Comparison of ENCODE assay signal across 25 cellular contexts in genomic region chr16:22838681-22839080, GRCh38. TPM values are rescaled to one million over a fixed set of nuclear protein-coding genes. Genes with fewer than 3 reads are reported as not detected.
DNase-seq lines count a peak whose midpoint lies in the region; ATAC-seq and TF ChIP-seq lines count a peak whose summit lies in the region.
"Had no signal": no experiment of that assay in that cellular context is flagged by ENCODE, and none has a peak within 500 bp of the region (broad histone marks: within the 10 kb centered on the region; RNA-seq: fewer than 3 reads in every experiment).

No MANE protein-coding gene starts in this region.

- H2BK120ac ChIP-seq in IMR-90 (ENCODE audit: low read depth, low read length) (no peak overlapping the region), neuronal stem cell (ENCODE audit: low read depth, low read length) (no peak overlapping the region)

- no peaks in the 10 kb centered on the region for H3K27me3 ChIP-seq in IMR-90 (ENCODE audit: control insufficient read depth, insufficient read depth, low read length)
- H3K27me3 ChIP-seq in esophagus muscularis mucosa, result peaks cover 0 to 16% (median 0%) of the 10 kb centered on the region in 4 donors
- no peaks in the 10 kb centered on the region for H3K27me3 ChIP-seq in neural progenitor cell
- no peaks in the 10 kb centered on the region for H3K27me3 ChIP-seq in neuronal stem cell (ENCODE audit: control insufficient read depth in 3 of 3, insufficient read depth in 3 of 3, low read depth in 1 of 3, low read length in 3 of 3)
- H3K27me3 ChIP-seq: BE2C; BLaER1 treated with 17β-estradiol and CSF1 and Interleukin-3, amounts not matched to agents 10 nM and 100 nM had no signal

- CTCF ChIA-PET in IMR-90 (lab: Yijun Ruan, JAX), result no interaction called here

- TF ChIP-seq POLR2A in IMR-90 (IDR thresholded peaks at IDR 0.05; ENCODE audit: low read depth, low read length) (no peak), esophagus muscularis mucosa (IDR thresholded peaks at IDR 0.05; ENCODE audit: low read depth) (no peak)

- no peak overlapping the region for H3K4me2 ChIP-seq in IMR-90 (ENCODE audit: low read depth, low read length)
- no peak overlapping the region for H3K4me2 ChIP-seq in neural progenitor cell
- H3K4me2 ChIP-seq in neuronal stem cell (ENCODE audit: insufficient read depth, low read length, poor library complexity, severe bottlenecking), result no peak overlapping the region
- H3K4me2 ChIP-seq: A549; BLaER1 treated with 17β-estradiol and CSF1 and Interleukin-3, amounts not matched to agents 10 nM and 100 nM; GM23338 had no signal

- no peaks in the 10 kb centered on the region for H3K9me3 Mint-ChIP-seq in neural progenitor cell
- no peaks in the 10 kb centered on the region for H3K9me3 Mint-ChIP-seq in stimulated activated effector memory CD8-positive, alpha-beta T cell treated with anti-CD3 and anti-CD28 coated beads, Interleukin-12 subunit alpha, Interleukin-12 subunit beta, amount 100 ng/mL, for 72 hours
- H3K9me3 Mint-ChIP-seq: CD14-positive monocyte, GM23338 had no signal

- intact Hi-C loops in IMR-90 (cut with micrococcal nuclease) (no loop called here), esophagus muscularis mucosa (cut with DNase I) (no loop called here)

- H2BK12ac ChIP-seq in neuronal stem cell (ENCODE audit: low read length), result no peak overlapping the region

- TF ChIP-seq EP300 in esophagus muscularis mucosa (IDR thresholded peaks at IDR 0.05), result no peak

- H2BK20ac ChIP-seq in IMR-90 (ENCODE audit: low read depth, low read length), result no peak overlapping the region

- H3K9ac ChIP-seq in IMR-90 (ENCODE audit: low read depth, low read length), result no peak overlapping the region
- no peak overlapping the region for H3K9ac ChIP-seq in neural progenitor cell
- H3K9ac ChIP-seq in neuronal stem cell (ENCODE audit: low read depth, low read length, poor library complexity), result no peak overlapping the region
- H3K9ac ChIP-seq: BLaER1 treated with 17β-estradiol and CSF1 and Interleukin-3, amounts not matched to agents 10 nM and 100 nM had no signal

- H2AK5ac ChIP-seq in IMR-90 (ENCODE audit: low read depth, low read length) (no peak overlapping the region), neuronal stem cell (ENCODE audit: low read depth, low read length) (no peak overlapping the region)

- H3K36me3 Mint-ChIP-seq in neural progenitor cell, result no peaks in the 10 kb centered on the region
- H3K36me3 Mint-ChIP-seq in stimulated activated effector memory CD8-positive, alpha-beta T cell treated with anti-CD3 and anti-CD28 coated beads, Interleukin-12 subunit alpha, Interleukin-12 subunit beta, amount 100 ng/mL, for 72 hours, result no peaks in the 10 kb centered on the region
- H3K36me3 Mint-ChIP-seq: CD14-positive monocyte; CD4-positive, alpha-beta memory T cell had no signal

- WGBS in IMR-90 (ENCODE audit: extremely low coverage in 2 of 2, insufficient read length in 1 of 2), 2 experiments, result 30% methylated on average over 2 of the region's 3 CpGs; no CpG with 5 or more reads in 1 of the 2 experiments
- 48% methylated on average over 3 of the region's 3 CpGs for WGBS in esophagus muscularis mucosa
- no CpG with 5 or more reads among the region's 3 CpGs for WGBS in neuronal stem cell (ENCODE audit: extremely low coverage in 2 of 2, insufficient read length in 2 of 2, insufficient replicate concordance in 1 of 2), 2 donors

- no peak overlapping the region for H4K5ac ChIP-seq in IMR-90 (ENCODE audit: low read depth, low read length)

- H3K9me1 ChIP-seq in IMR-90 (ENCODE audit: insufficient read depth, low read length), result no peaks in the 10 kb centered on the region

- H4K8ac ChIP-seq in IMR-90 (ENCODE audit: low read depth in 2 of 2, low read length in 2 of 2) (no peak overlapping the region), neuronal stem cell (ENCODE audit: low read depth, low read length) (no peak overlapping the region)

- no peak overlapping the region for H3K23ac ChIP-seq in IMR-90 (ENCODE audit: low read depth, low read length)
- H3K23ac ChIP-seq in neuronal stem cell (ENCODE audit: low read depth, low read length, poor library complexity), result no peak overlapping the region

- H3K27ac ChIP-seq in IMR-90 (ENCODE audit: insufficient read depth, low read length) (no peak overlapping the region), esophagus muscularis mucosa (replicated peaks in 1 of 4) (no peak overlapping the region), neural progenitor cell (no peak overlapping the region), neuronal stem cell (replicated peaks; ENCODE audit: low read length) (no peak overlapping the region)
- H3K27ac ChIP-seq: A549; BLaER1 treated with 17β-estradiol and CSF1 and Interleukin-3, amounts not matched to agents 10 nM and 100 nM had no signal

- TF ChIP-seq CTCF in IMR-90 (conservative IDR thresholded peaks at IDR 0.05; ENCODE audit: low read depth, low read length), result no peak
- no peak for TF ChIP-seq CTCF in esophagus muscularis mucosa (IDR thresholded peaks at IDR 0.05)
- no peak for TF ChIP-seq CTCF in neural progenitor cell (IDR thresholded peaks at IDR 0.05)

- TF ChIP-seq RAD21 in IMR-90 (IDR thresholded peaks at IDR 0.05; ENCODE audit: low read length), result no peak

- H2BK5ac ChIP-seq in IMR-90 (ENCODE audit: low read depth, low read length, poor library complexity, severe bottlenecking) (no peak overlapping the region), neuronal stem cell (ENCODE audit: low read length) (no peak overlapping the region)

- no peak overlapping the region for H3K56ac ChIP-seq in IMR-90 (ENCODE audit: extremely low read depth, insufficient read depth, low read length)

- H3K4ac ChIP-seq in IMR-90 (ENCODE audit: low read depth, low read length) (no peak overlapping the region), neuronal stem cell (ENCODE audit: low read length) (no peak overlapping the region)

- H3K27ac Mint-ChIP-seq in neural progenitor cell, result peak overlapping the region; percentile 26
- H3K27ac Mint-ChIP-seq in stimulated activated effector memory CD8-positive, alpha-beta T cell treated with anti-CD3 and anti-CD28 coated beads, Interleukin-12 subunit alpha, Interleukin-12 subunit beta, amount 100 ng/mL, for 72 hours, result no peak overlapping the region
- H3K27ac Mint-ChIP-seq: CD14-positive monocyte; CD4-positive, alpha-beta memory T cell; GM23338 had no signal

- H3K4me1 ChIP-seq in IMR-90 (ENCODE audit: control insufficient read depth, insufficient read depth, low read length) (no peaks in the 10 kb centered on the region), esophagus muscularis mucosa (no peaks in the 10 kb centered on the region), neural progenitor cell (peaks cover 8% of the 10 kb centered on the region), neuronal stem cell (ENCODE audit: control insufficient read depth in 2 of 2, insufficient read depth in 1 of 2, low read depth in 1 of 2, low read length in 2 of 2) (peaks cover 0 to 2% of the 10 kb centered on the region in 2 donors)
- H3K4me1 ChIP-seq: A549 had no signal

- dilution Hi-C loops in IMR-90 (cut with HindIII; ENCODE audit: low sequenced_read_pairs, unreplicated experiment), result no loop called here

- peaks cover 2% of the 10 kb centered on the region for H3K27me3 Mint-ChIP-seq in neural progenitor cell (ENCODE audit: insufficient read depth, low read depth)

- no peak overlapping the region for H3K4me3 Mint-ChIP-seq in neural progenitor cell
- no peak overlapping the region for H3K4me3 Mint-ChIP-seq in stimulated activated effector memory CD8-positive, alpha-beta T cell treated with anti-CD3 and anti-CD28 coated beads, Interleukin-12 subunit alpha, Interleukin-12 subunit beta, amount 100 ng/mL, for 72 hours
- H3K4me3 Mint-ChIP-seq: CD14-positive monocyte; CD4-positive, alpha-beta memory T cell; GM23338 had no signal

- no peak overlapping the region for H2AFZ ChIP-seq in IMR-90 (replicated peaks; ENCODE audit: low read length, poor library complexity)
- peak overlapping the region; percentile 31 for H2AFZ ChIP-seq in neural progenitor cell (replicated peaks)
- no peak overlapping the region for H2AFZ ChIP-seq in neuronal stem cell (ENCODE audit: low read length)
- H2AFZ ChIP-seq: GM23338 had no signal

- POLR2A ChIA-PET in IMR-90 (lab: Charles Lee; ENCODE audit: unreplicated experiment), result no interaction called here

- H2AK9ac ChIP-seq in IMR-90 (replicated peaks; ENCODE audit: low read depth, low read length, poor library complexity), result peak overlapping the region; percentile 29

- peaks cover 3% of the 10 kb centered on the region for H3K4me1 Mint-ChIP-seq in neural progenitor cell
- no peaks in the 10 kb centered on the region for H3K4me1 Mint-ChIP-seq in stimulated activated effector memory CD8-positive, alpha-beta T cell treated with anti-CD3 and anti-CD28 coated beads, Interleukin-12 subunit alpha, Interleukin-12 subunit beta, amount 100 ng/mL, for 72 hours
- H3K4me1 Mint-ChIP-seq: CD14-positive monocyte; CD4-positive, alpha-beta memory T cell had no signal

- H3K4me3 ChIP-seq in IMR-90 (ENCODE audit: insufficient read depth, low read depth, low read length) (no peak overlapping the region), esophagus muscularis mucosa (no peak overlapping the region), neural progenitor cell (no peak overlapping the region), neuronal stem cell (ENCODE audit: low read length in 2 of 2) (no peak overlapping the region)
- H3K4me3 ChIP-seq: A549; BLaER1 treated with 17β-estradiol and CSF1 and Interleukin-3, amounts not matched to agents 10 nM and 100 nM; GM23338 had no signal

- H3K79me1 ChIP-seq in IMR-90 (ENCODE audit: low read depth in 1 of 2, low read length in 2 of 2) (no peaks in the 10 kb centered on the region), neuronal stem cell (ENCODE audit: low read depth, low read length) (no peaks in the 10 kb centered on the region)

- no TSS peak for BruUV-seq in IMR-90 (replicated peaks; lab: Mats Ljungman, UMichigan)

- no peak for ATAC-seq in IMR-90 (ENCODE audit: low read depth)
- ATAC-seq in stimulated activated effector memory CD8-positive, alpha-beta T cell treated with anti-CD3 and anti-CD28 coated beads, Interleukin-12 subunit alpha, Interleukin-12 subunit beta, amount 100 ng/mL, for 72 hours, result peak; percentile 34
- no peak for ATAC-seq in HG03159 (IDR thresholded peaks at IDR 0.05; ENCODE audit: unreplicated experiment)
- ATAC-seq: A549, GM23338 had no signal

- H2BK15ac ChIP-seq in IMR-90 (ENCODE audit: low read depth, low read length) (no peak overlapping the region), neuronal stem cell (ENCODE audit: low read length) (no peak overlapping the region)

- H3K14ac ChIP-seq in IMR-90 (replicated peaks; ENCODE audit: low read depth, low read length) (no peak overlapping the region), neuronal stem cell (ENCODE audit: low read length) (no peak overlapping the region)

- H3K18ac ChIP-seq in IMR-90 (ENCODE audit: low read depth, low read length) (no peak overlapping the region), neuronal stem cell (ENCODE audit: low read length) (no peak overlapping the region)

- H3F3A ChIP-seq in neural progenitor cell (ENCODE audit: low read depth), result no peaks in the 10 kb centered on the region

- H3K36me3 ChIP-seq in IMR-90 (ENCODE audit: control insufficient read depth, insufficient read depth, low read length) (no peaks in the 10 kb centered on the region), esophagus muscularis mucosa (no peaks in the 10 kb centered on the region), neural progenitor cell (no peaks in the 10 kb centered on the region), neuronal stem cell (replicated peaks in 1 of 2; ENCODE audit: control insufficient read depth in 2 of 2, insufficient read depth in 2 of 2, low read length in 2 of 2) (no peaks in the 10 kb centered on the region)
- H3K36me3 ChIP-seq: BE2C; BLaER1 treated with 17β-estradiol and CSF1 and Interleukin-3, amounts not matched to agents 10 nM and 100 nM had no signal

- in situ Hi-C loops in IMR-90 (cut with MboI; ENCODE audit: low sequenced_read_pairs), result no loop called here

- no peak overlapping the region for H4K91ac ChIP-seq in IMR-90 (ENCODE audit: insufficient read depth, low read depth, low read length)
- H4K91ac ChIP-seq in neuronal stem cell (ENCODE audit: low read depth, low read length, poor library complexity), result no peak overlapping the region

- H4K20me1 ChIP-seq in IMR-90 (ENCODE audit: insufficient read depth, low read length) (no peaks in the 10 kb centered on the region), neural progenitor cell (ENCODE audit: low read depth) (no peaks in the 10 kb centered on the region)
- H4K20me1 ChIP-seq: BLaER1 treated with 17β-estradiol and CSF1 and Interleukin-3, amounts not matched to agents 10 nM and 100 nM had no signal

- DNase-seq in IMR-90 (no peak), esophagus muscularis mucosa (ENCODE audit: extremely low spot score) (peak; percentile 78), neural progenitor cell (ENCODE audit: low spot score) (no peak), neuronal stem cell (ENCODE audit: low spot score) (no peak), HT-29 (ENCODE audit: low spot score) (no peak)
- DNase-seq in stimulated activated effector memory CD8-positive, alpha-beta T cell treated with anti-CD3 and anti-CD28 coated beads, Interleukin-12 subunit alpha, Interleukin-12 subunit beta, amount 100 ng/mL, for 72 hours (ENCODE audit: low spot score in 2 of 2), result no peak
- DNase-seq in NK-92 treated with Interleukin-12 subunit alpha and Interleukin-12 subunit beta, amount 100 ng/mL, for 24 hours (lab: John Stamatoyannopoulos, UW), result no peak
- DNase-seq: 8988T; ACHN; AML-193; BE2C; Calu3; CD4-positive, alpha-beta memory T cell; COR-L47; DMS53; DMS79 treated with DMSO at 0.1 percent for 48 hours; GF-D8; HCEC 1CT had no signal

- H3K79me2 ChIP-seq in neural progenitor cell (ENCODE audit: low read depth), result no peaks in the 10 kb centered on the region

- H3K9me3 ChIP-seq in IMR-90 (ENCODE audit: control insufficient read depth, insufficient read depth, low read length) (no peaks in the 10 kb centered on the region), esophagus muscularis mucosa (no peaks in the 10 kb centered on the region), neural progenitor cell (ENCODE audit: low read depth) (no peaks in the 10 kb centered on the region), neuronal stem cell (replicated peaks in 1 of 2; ENCODE audit: control insufficient read depth in 2 of 2, insufficient read depth in 1 of 2, low read depth in 1 of 2, low read length in 2 of 2) (no peaks in the 10 kb centered on the region)
- H3K9me3 ChIP-seq: A549; BE2C; BLaER1 treated with 17β-estradiol and CSF1 and Interleukin-3, amounts not matched to agents 10 nM and 100 nM had no signal

RNA-seq across cellular contexts. Expression of gene HS3ST2, which starts 24.7 kb away (rescaled TPM):
- total RNA-seq in IMR-90 (2012; rRNA removed) (not detected in 2 replicates), esophagus muscularis mucosa (1 to 10 TPM in 3 of 4 donors, under 1 TPM in 1; 0.71 to 2.2 (median 1.5) TPM), neural progenitor cell (ENCODE audit: low replicate concordance) (not detected in 2 replicates)
- polyA plus RNA-seq in IMR-90 (2012; rRNA removed), result not detected in 2 replicates
- polyA plus RNA-seq in IMR-90 (2012; cell fraction: cytosol; rRNA removed), result not detected in 2 replicates
- not detected in 2 replicates for polyA plus RNA-seq in IMR-90 (2012; cell fraction: nucleus; rRNA removed; ENCODE audit: low replicate concordance)
- polyA plus RNA-seq in neuronal stem cell (2013, experiment 1 of 2), result 0.03 TPM
- 0.01 TPM for polyA plus RNA-seq in neuronal stem cell (2013, experiment 2 of 2)
- total RNA-seq in HT-29 (2014; rRNA removed; shearing (Covaris generic)), result not detected in 2 replicates
- total RNA-seq: Calu3, Daoy, G401 had no signal
- polyA plus RNA-seq: A549; CD14-positive monocyte; CD4-positive, alpha-beta memory T cell had no signal
